Comparison of ENCODE assay signal across 8 cellular contexts in the genomic region with DNA sequence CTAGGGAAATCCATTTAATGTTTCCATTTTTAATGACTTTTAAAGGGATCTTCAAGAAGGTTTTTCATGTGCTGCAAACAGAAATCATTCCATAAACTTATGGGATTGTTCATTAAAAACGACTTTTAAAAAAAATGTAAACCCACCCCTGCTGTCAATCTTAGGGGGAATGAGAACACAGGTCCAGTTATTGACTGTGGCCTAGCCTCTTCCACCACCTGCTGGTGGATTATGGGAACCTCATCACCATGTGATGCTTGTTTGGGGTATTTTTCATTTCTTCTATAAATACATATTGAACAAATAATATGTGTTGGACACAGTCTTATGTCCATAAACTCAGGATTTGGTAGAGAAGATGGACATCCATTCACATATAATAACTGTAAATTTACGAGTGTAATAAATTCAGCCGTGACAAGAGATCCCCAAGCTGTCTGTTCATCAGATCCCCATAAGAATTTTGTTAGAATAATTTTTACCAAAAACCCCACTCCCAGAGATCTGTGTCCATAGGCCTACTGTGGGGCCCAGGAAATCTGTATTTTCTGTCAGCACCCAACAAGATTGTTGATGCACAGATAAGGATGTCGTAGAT. TPM values are rescaled to one million over a fixed set of nuclear protein-coding genes. Genes with fewer than 3 reads are reported as not detected.
A peak's percentile ranks its signal among the peaks of the same experiment; 100 is the strongest.
DNase-seq lines count a peak whose midpoint lies in the region; ATAC-seq, FAIRE-seq and TF ChIP-seq lines count a peak whose summit lies in the region.

No MANE protein-coding gene starts in this region.

- no peak for TF ChIP-seq EP300 in Ishikawa (IDR thresholded peaks at IDR 0.05; ENCODE audit: borderline replicate concordance)
- no peak for TF ChIP-seq EP300 in HepG2 (IDR thresholded peaks at IDR 0.05; ENCODE audit: low read depth in 2 of 2, low read length in 2 of 2)
- no peak for TF ChIP-seq EP300 in HepG2 (CRISPR knock-in tag; IDR thresholded peaks at IDR 0.05; ENCODE audit: borderline replicate concordance)

- no peak overlapping the region for H3K9ac ChIP-seq in HepG2 (ENCODE audit: insufficient read depth, low read depth, low read length)

- no peaks in the 10 kb centered on the region for H3K9me3 Mint-ChIP-seq in chondrocyte (ENCODE audit: low read depth)
- no peaks in the 10 kb centered on the region for H3K9me3 Mint-ChIP-seq in stimulated activated memory B cell treated with anti-CD40 and anti-IgM and Interleukin-4, amounts not matched to agents 10 μg/mL and 1 μg/mL and 100 μg/mL, for 72 hours

- no peak overlapping the region for H3K27ac ChIP-seq in HepG2 (ENCODE audit: extremely low read length, insufficient read depth, low read length)

- no peaks in the 10 kb centered on the region for H3K9me3 ChIP-seq in HepG2 (ENCODE audit: low read length)

- H3K4me1 ChIP-seq in HepG2 (ENCODE audit: insufficient read depth, low read length) = peaks cover 13% of the 10 kb centered on the region

- peak; percentile 82 for FAIRE-seq in HepG2 (lab: Jason Lieb, UNC)

- H3K27me3 ChIP-seq in HepG2 (ENCODE audit: control insufficient read depth in 1 of 2, insufficient read depth in 2 of 2, low read length in 2 of 2) = 0 out of 5 replicates have a peak, but pooled peaks cover 1 to 4% of the 10 kb centered on the region in 2 experiments

- no peaks in the 10 kb centered on the region for H3K36me3 ChIP-seq in HepG2 (replicated peaks in 1 of 2; ENCODE audit: control insufficient read depth in 1 of 2, insufficient read depth in 2 of 2, low read length in 2 of 2)

- peaks cover 9% of the 10 kb centered on the region for H3K27me3 Mint-ChIP-seq in chondrocyte (ENCODE audit: low read depth)
- H3K27me3 Mint-ChIP-seq in stimulated activated memory B cell treated with anti-CD40 and anti-IgM and Interleukin-4, amounts not matched to agents 10 μg/mL and 1 μg/mL and 100 μg/mL, for 72 hours = peaks cover 9% of the 10 kb centered on the region

- H2AFZ ChIP-seq in HepG2 (ENCODE audit: low read length) = no peak overlapping the region

- TF ChIP-seq CTCF in chondrocyte (IDR thresholded peaks at IDR 0.05) = peak; percentile 98
- peak; percentile 92 for TF ChIP-seq CTCF in HepG2 (CRISPR knock-in tag; IDR thresholded peaks at IDR 0.05)

- H3K4me2 ChIP-seq in HepG2 (ENCODE audit: low read depth, low read length) = no peak overlapping the region

- no peaks in the 10 kb centered on the region for H3K79me2 ChIP-seq in HepG2 (ENCODE audit: insufficient read depth, low read length)

- POLR2A ChIA-PET in HepG2 (lab: Yijun Ruan, JAX) = no interaction called here

- in situ Hi-C loops in HepG2 (cut with HindIII; ENCODE audit: extremely low pct_ligation_motif_present, low pct_unique_long_range_greater_than_20kb) = loop anchor here (5.0 to 10.0 kb wide), 3 partner anchors 153 to 391 kb away; a partner anchor contains a TSS

- TF ChIP-seq POLR2A in HepG2 (IDR thresholded peaks at IDR 0.05; ENCODE audit: insufficient read depth in 1 of 2, low read depth in 2 of 2, low read length in 2 of 2) = no peak

- no peak overlapping the region for H3K4me3 Mint-ChIP-seq in chondrocyte (ENCODE audit: unreplicated experiment)
- no peak overlapping the region for H3K4me3 Mint-ChIP-seq in stimulated activated memory B cell treated with anti-CD40 and anti-IgM and Interleukin-4, amounts not matched to agents 10 μg/mL and 1 μg/mL and 100 μg/mL, for 72 hours

- no peak overlapping the region for H3K27ac Mint-ChIP-seq in chondrocyte (ENCODE audit: unreplicated experiment)
- H3K27ac Mint-ChIP-seq in stimulated activated memory B cell treated with anti-CD40 and anti-IgM and Interleukin-4, amounts not matched to agents 10 μg/mL and 1 μg/mL and 100 μg/mL, for 72 hours = no peak overlapping the region

- H3K4me1 Mint-ChIP-seq in chondrocyte (ENCODE audit: low read depth) = no peaks in the 10 kb centered on the region
- no peaks in the 10 kb centered on the region for H3K4me1 Mint-ChIP-seq in stimulated activated memory B cell treated with anti-CD40 and anti-IgM and Interleukin-4, amounts not matched to agents 10 μg/mL and 1 μg/mL and 100 μg/mL, for 72 hours

- H4K20me1 ChIP-seq in HepG2 (ENCODE audit: insufficient read depth, low read length) = no peaks in the 10 kb centered on the region

- 1% methylated on average over 4 of the region's 4 CpGs for WGBS in HepG2 (ENCODE audit: low lambda C conversion rate)

- BruUV-seq in HepG2 (replicated peaks; lab: Mats Ljungman, UMichigan) = no TSS peak

- no peaks in the 10 kb centered on the region for H3K36me3 Mint-ChIP-seq in chondrocyte (ENCODE audit: low read depth)
- H3K36me3 Mint-ChIP-seq in stimulated activated memory B cell treated with anti-CD40 and anti-IgM and Interleukin-4, amounts not matched to agents 10 μg/mL and 1 μg/mL and 100 μg/mL, for 72 hours = no peaks in the 10 kb centered on the region

- peak; percentile 98 for TF ChIP-seq RAD21 in Ishikawa (IDR thresholded peaks at IDR 0.05; ENCODE audit: low read depth)
- peak; percentile 90 for TF ChIP-seq RAD21 in HepG2 (CRISPR knock-in tag; IDR thresholded peaks at IDR 0.05)

- peak; percentile 83 for ATAC-seq in HepG2
- ATAC-seq in stimulated activated memory B cell treated with anti-CD40 and anti-IgM and Interleukin-4, amounts not matched to agents 10 μg/mL and 1 μg/mL and 100 μg/mL, for 72 hours = peak; percentile 73
- ATAC-seq in HG02571 (IDR thresholded peaks at IDR 0.05; ENCODE audit: unreplicated experiment) = no peak
- no peak for ATAC-seq in GM19035 (IDR thresholded peaks at IDR 0.05; ENCODE audit: unreplicated experiment)

- DNase-seq in DMS53 treated with DMSO at 0.1 percent for 48 hours (lab: John Stamatoyannopoulos, UW; ENCODE audit: unreplicated experiment) (peak; percentile 32), RKO (ENCODE audit: low spot score) (peak; percentile 66), chondrocyte (ENCODE audit: low spot score) (no peak), HepG2 (ENCODE audit: low spot score) (peak; percentile 60)

- no peak overlapping the region for H3K4me3 ChIP-seq in HepG2 (replicated peaks in 1 of 3; ENCODE audit: insufficient read depth in 1 of 3, low read depth in 2 of 3, low read length in 3 of 3)

- intact Hi-C loops in HepG2 (cut with micrococcal nuclease; ENCODE audit: unreplicated experiment) = loop anchor here (1.0 to 5.0 kb wide), 4 partner anchors 161 to 393 kb away; a partner anchor contains a TSS

- CTCF ChIA-PET in HepG2 (lab: Yijun Ruan, JAX; ENCODE audit: low intra/inter-chr PET ratio, low total read pairs) = interaction anchor here (1.3 to 2.5 kb wide), 6 partner anchors 152 to 392 kb away, joined by 5 to 65 read pairs (median 10); a partner anchor contains a TSS

TF ChIP-seq in Ishikawa, 13 proteins besides CTCF, POLR2A, EP300 and RAD21:
- TF ChIP-seq FOXM1 (IDR thresholded peaks at IDR 0.05; ENCODE audit: borderline replicate concordance, low read depth) (no peak), TAF1 (IDR thresholded peaks at IDR 0.05; ENCODE audit: low read depth) (no peak), TEAD4 (IDR thresholded peaks at IDR 0.05) (no peak)
- TF ChIP-seq, protein P1, sequence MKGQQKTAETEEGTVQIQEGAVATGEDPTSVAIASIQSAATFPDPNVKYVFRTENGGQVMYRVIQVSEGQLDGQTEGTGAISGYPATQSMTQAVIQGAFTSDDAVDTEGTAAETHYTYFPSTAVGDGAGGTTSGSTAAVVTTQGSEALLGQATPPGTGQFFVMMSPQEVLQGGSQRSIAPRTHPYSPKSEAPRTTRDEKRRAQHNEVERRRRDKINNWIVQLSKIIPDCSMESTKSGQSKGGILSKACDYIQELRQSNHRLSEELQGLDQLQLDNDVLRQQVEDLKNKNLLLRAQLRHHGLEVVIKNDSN (IDR thresholded peaks at IDR 0.05) = 0 out of 2 replicates have a peak, but pooled peaks have one; percentile 27
TF ChIP-seq in Ishikawa: peak in this region for 1.

TF ChIP-seq in HepG2, 621 proteins besides CTCF, POLR2A, EP300 and RAD21 (continues in another document):
- TF ChIP-seq KLF16 (CRISPR knock-in tag; IDR thresholded peaks at IDR 0.05) (0 out of 4 replicates have a peak, but pooled peaks of 1 of the 2 experiments have one; percentile 27), MXI1 (IDR thresholded peaks at IDR 0.05; ENCODE audit: borderline replicate concordance, low read depth, low read length) (0 out of 3 replicates have a peak, but pooled peaks have one; percentile 22), NFE2L2 (IDR thresholded peaks at IDR 0.05; ENCODE audit: low read length) (peak; percentile 1; the same call in 1 of the 2 replicates), FOXK1 (CRISPR knock-in tag; IDR thresholded peaks at IDR 0.05; ENCODE audit: borderline replicate concordance, low read depth) (peak; percentile 31; the same call in 1 of the 2 replicates), IRF2 (CRISPR knock-in tag; IDR thresholded peaks at IDR 0.05) (0 out of 2 replicates have a peak, but pooled peaks have one; percentile 33), FOXA3 (CRISPR knock-in tag; IDR thresholded peaks at IDR 0.05) (peak; percentile 35; the same call in 1 of the 2 replicates), KDM3A (CRISPR knock-in tag; IDR thresholded peaks at IDR 0.05; ENCODE audit: low read depth) (0 out of 2 replicates have a peak, but pooled peaks have one; percentile 57), PHF5A (CRISPR knock-in tag; IDR thresholded peaks at IDR 0.05; ENCODE audit: low read depth, unreplicated experiment) (peak; percentile 47)

RNA-seq across cellular contexts. Expression of a gene that starts 42.0 kb away (rescaled TPM):
- total RNA-seq in chondrocyte (not detected in 3 replicates), HepG2 (2016; rRNA removed; fragmentation: Illumina TruSeq; extraction: Trizol) (0.09 and 0.34 TPM in 2 replicates)
- total RNA-seq in HepG2 (2016; cell fraction: cytosol; rRNA removed; fragmentation: Illumina TruSeq; extraction: Trizol; ENCODE audit: low read depth) = 0.30 TPM in 1 of 2 replicates, not detected in the other
- total RNA-seq in HepG2 (2016; cell fraction: insoluble cytoplasmic fraction; rRNA removed; fragmentation: Illumina TruSeq; extraction: Trizol) = not detected in 2 replicates
- total RNA-seq in HepG2 (2016; cell fraction: membrane; rRNA removed; fragmentation: Illumina TruSeq; extraction: Trizol) = 0.09 and 0.10 TPM in 2 replicates
- not detected in 2 replicates for total RNA-seq in HepG2 (2016; cell fraction: nucleus; rRNA removed; fragmentation: Illumina TruSeq; extraction: Trizol)
- polyA plus RNA-seq in HepG2 (2011; rRNA removed) = 0.41 and 0.63 TPM in 2 replicates
- 0.35 and 0.49 TPM in 2 replicates for polyA plus RNA-seq in HepG2 (2011; cell fraction: cytosol; rRNA removed)
- 0.21 TPM in 1 of 2 replicates, not detected in the other for polyA plus RNA-seq in HepG2 (2011; cell fraction: nucleus; rRNA removed)
- 0.25 and 0.96 TPM in 2 replicates for polyA plus RNA-seq in HepG2 (2012)
- 0.17 and 0.26 TPM in 2 replicates for polyA plus RNA-seq in HepG2 (2016; cell fraction: cytosol; fragmentation: Illumina TruSeq; extraction: Trizol; ENCODE audit: low read depth)
- not detected in 2 replicates for polyA plus RNA-seq in HepG2 (2016; cell fraction: insoluble cytoplasmic fraction; fragmentation: Illumina TruSeq; extraction: Trizol; ENCODE audit: low read depth)
- polyA plus RNA-seq in HepG2 (2016; cell fraction: membrane; fragmentation: Illumina TruSeq; extraction: Trizol; ENCODE audit: low read depth) = 0.24 and 0.28 TPM in 2 replicates
- polyA plus RNA-seq in HepG2 (2016; cell fraction: nucleus; fragmentation: Illumina TruSeq; extraction: Trizol; ENCODE audit: insufficient read depth, low read depth) = not detected in 2 replicates
- 0.32 and 20.8 TPM in 2 replicates for polyA minus RNA-seq in HepG2 (2011; rRNA and poly(A)+ RNA removed; ENCODE audit: low replicate concordance)
- polyA minus RNA-seq in HepG2 (2011; cell fraction: cytosol; rRNA and poly(A)+ RNA removed) = 0.20 TPM in 1 of 2 replicates, not detected in the other
- polyA minus RNA-seq in HepG2 (2011; cell fraction: nucleus; rRNA and poly(A)+ RNA removed) = 0.99 TPM in 1 of 2 replicates, not detected in the other

Comparison
In these comparisons a context has a peak if more than half of its experiments do, and no peak if none do; other contexts are left out.
1. ATAC-seq: peak in HepG2 (single experiment) and stimulated activated memory B cell treated with anti-CD40 and anti-IgM and Interleukin-4, amounts not matched to agents 10 μg/mL and 1 μg/mL and 100 μg/mL, for 72 hours (single experiment); none in HG02571 (single experiment) and GM19035 (single experiment).